23 cellular contexts compared by ENCODE assay signal in genomic region chr12:75699251-75699650, GRCh38.
DNase-seq lines count a peak whose midpoint lies in the region; ATAC-seq, FAIRE-seq and TF ChIP-seq lines count a peak whose summit lies in the region.
"Had no signal": no experiment of that assay in that cellular context is flagged by ENCODE, and none has a peak within 500 bp of the region (broad histone marks: within the 10 kb centered on the region; RNA-seq: fewer than 3 reads in every experiment).

No MANE protein-coding gene starts in this region.

- RAD21 ChIA-PET in HCT116 (lab: Charles Lee; ENCODE audit: low non-redundant PET in 1 of 2, low total read pairs in 2 of 2, uncharacterized antibody in 2 of 2, unreplicated experiment in 2 of 2), result no interaction called here

- no peaks in the 10 kb centered on the region for H3K27me3 Mint-ChIP-seq in nephron (ENCODE audit: low read depth)

- H3K9me2 ChIP-seq in HCT116 (ENCODE audit: insufficient read depth), result no peaks in the 10 kb centered on the region

- no peaks in the 10 kb centered on the region for H3K9me3 ChIP-seq in A549
- H3K9me3 ChIP-seq in HCT116 (ENCODE audit: control insufficient read depth in 1 of 2, insufficient read depth in 1 of 2, low read depth in 1 of 2, low read length in 2 of 2), result no peaks in the 10 kb centered on the region
- H3K9me3 ChIP-seq in K562 (replicated peaks; ENCODE audit: control insufficient read depth, insufficient read depth, low read depth, low read length), result no peaks in the 10 kb centered on the region
- H3K9me3 ChIP-seq: BLaER1 treated with 17β-estradiol and CSF1 and Interleukin-3, amounts not matched to agents 10 nM and 100 nM had no signal

- POLR2A ChIA-PET in A549 (lab: Yijun Ruan, JAX) (interaction anchor here (0.5 kb wide), 1 partner anchor 13 kb away, joined by 3 read pairs; no protein-coding TSS in a partner anchor), HCT116 (lab: Charles Lee) (interaction anchor here (0.9 to 2.7 kb wide), 10 partner anchors 11 to 333 kb away, joined by 3 to 30 read pairs (median 4); partner anchors contain the start of gene PHLDA1), K562 (lab: Yijun Ruan, JAX) (interaction anchor here (0.7 kb wide), 1 partner anchor 133 kb away, joined by 3 read pairs; no protein-coding TSS in a partner anchor)

- peaks cover 29% of the 10 kb centered on the region for H3K4me1 Mint-ChIP-seq in nephron

- in situ Hi-C loops in K562 (cut with MboI), result no loop called here
- in situ Hi-C loops in GM13976 (cut with MboI; ENCODE audit: low sequenced_read_pairs, unreplicated experiment), result no loop called here

- TF ChIP-seq RAD21 in A549 (conservative IDR thresholded peaks at IDR 0.05 in 1 of 2, IDR thresholded peaks at IDR 0.05 in 1 of 2), result no peak
- no peak for TF ChIP-seq RAD21 in HCT116 (IDR thresholded peaks at IDR 0.05; ENCODE audit: low read depth)
- no peak for TF ChIP-seq RAD21 in K562 (CRISPR knock-in tag; conservative IDR thresholded peaks at IDR 0.05 in 1 of 2, IDR thresholded peaks at IDR 0.05 in 1 of 2)

- no peaks in the 10 kb centered on the region for H3K9me1 ChIP-seq in K562 (ENCODE audit: control insufficient read depth, insufficient read depth, low read length)

- H3K36me3 ChIP-seq in HCT116 (ENCODE audit: control insufficient read depth in 1 of 2, insufficient read depth in 2 of 2, low read length in 2 of 2), result no peaks in the 10 kb centered on the region
- no peaks in the 10 kb centered on the region for H3K36me3 ChIP-seq in K562 (ENCODE audit: control insufficient read depth, insufficient read depth, low read length)
- H3K36me3 ChIP-seq: BLaER1 treated with 17β-estradiol and CSF1 and Interleukin-3, amounts not matched to agents 10 nM and 100 nM had no signal

- no peak overlapping the region for H3K4me2 ChIP-seq in A549
- H3K4me2 ChIP-seq in HCT116 (ENCODE audit: low read length), result peak overlapping the region; percentile 60
- no peak overlapping the region for H3K4me2 ChIP-seq in K562 (ENCODE audit: insufficient read depth, low read length)
- H3K4me2 ChIP-seq: BLaER1 treated with 17β-estradiol and CSF1 and Interleukin-3, amounts not matched to agents 10 nM and 100 nM had no signal

- TF ChIP-seq EP300 in A549 (IDR thresholded peaks at IDR 0.05), result no peak
- TF ChIP-seq EP300 in K562 (IDR thresholded peaks at IDR 0.05; ENCODE audit: low read length), result no peak

- peaks cover 2% of the 10 kb centered on the region for H3K9me3 Mint-ChIP-seq in nephron
- H3K9me3 Mint-ChIP-seq: CD8-positive, alpha-beta T cell had no signal

- peak overlapping the region in 2 of 3 experiments; percentile 15 to 61 for H3K27ac Mint-ChIP-seq in nephron
- H3K27ac Mint-ChIP-seq: CD8-positive, alpha-beta T cell had no signal

- ATAC-seq in A549 (no peak), HCT116 (no peak), K562 (no peak)
- ATAC-seq: CD8-positive, alpha-beta T cell; GM12878 had no signal

- intact Hi-C loops in HCT116 (cut with micrococcal nuclease), result no loop called here
- intact Hi-C loops in K562 (cut with micrococcal nuclease), result no loop called here

- BruUV-seq in HCT116 (replicated peaks; lab: Mats Ljungman, UMichigan) (TSS peak; percentile 68), K562 (replicated peaks; lab: Mats Ljungman, UMichigan) (no TSS peak)

- H3K27me3 ChIP-seq in HCT116 (ENCODE audit: insufficient read depth, low read length) (no peaks in the 10 kb centered on the region), K562 (ENCODE audit: control insufficient read depth in 2 of 2, insufficient read depth in 2 of 2, low read length in 2 of 2) (no peaks in the 10 kb centered on the region)
- H3K27me3 ChIP-seq: BLaER1 treated with 17β-estradiol and CSF1 and Interleukin-3, amounts not matched to agents 10 nM and 100 nM had no signal

- no peak overlapping the region for H2AFZ ChIP-seq in HCT116 (ENCODE audit: low read depth, low read length, poor library complexity, severe bottlenecking)
- H2AFZ ChIP-seq in K562 (ENCODE audit: low read depth, low read length), result peak overlapping the region; percentile 86

- peak overlapping the region; percentile 66 for H3K9ac ChIP-seq in HCT116 (ENCODE audit: low read length)
- H3K9ac ChIP-seq in K562 (ENCODE audit: insufficient read depth in 1 of 2, low read depth in 2 of 2, low read length in 2 of 2), result 0 out of 4 replicates have a peak overlapping the region, but pooled peaks of 1 of the 2 experiments have one; percentile 21
- H3K9ac ChIP-seq: BLaER1 treated with 17β-estradiol and CSF1 and Interleukin-3, amounts not matched to agents 10 nM and 100 nM had no signal

- no peak for DNase-seq in A549 (ENCODE audit: low read depth in 1 of 2, low spot score in 1 of 2)
- DNase-seq in HCT116 (ENCODE audit: low read depth, low spot score), result no peak
- DNase-seq in K562 (ENCODE audit: extremely low read depth in 1 of 4, low spot score in 3 of 4), result no peak
- no peak for DNase-seq in effector CD4-positive, alpha-beta T cell
- no peak for DNase-seq in GM13976 (ENCODE audit: low spot score)
- no peak for DNase-seq in NCI-H1930 (lab: John Stamatoyannopoulos, UW)
- DNase-seq in SKM-1 treated with dmso at 0.1 percent for 144 hours (lab: John Stamatoyannopoulos, UW; ENCODE audit: unreplicated experiment), result no peak
- DNase-seq: CD8-positive, alpha-beta T cell; DND-41; GOT3; HCEC 1CT; MM.1S; NCI-H1048; NCI-H1417 treated with DMSO at 0.1 percent for 48 hours; NCI-H2227 treated with DMSO at 0.1 percent for 48 hours; NCI-H524; NCI-H774; NK-92 treated with Interleukin-12 subunit alpha and Interleukin-12 subunit beta, amount 100 ng/mL, for 24 hours; Right ventricle myocardium superior had no signal

- H3K4me1 ChIP-seq in A549 (no peaks in the 10 kb centered on the region), HCT116 (ENCODE audit: control insufficient read depth in 1 of 2, insufficient read depth in 2 of 2, low read length in 2 of 2) (peaks cover 92 to 100% of the 10 kb centered on the region in 2 experiments), K562 (replicated peaks in 1 of 2; ENCODE audit: control insufficient read depth in 2 of 2, insufficient read depth in 2 of 2, low read length in 2 of 2) (peaks cover 0 to 11% of the 10 kb centered on the region in 2 experiments; a peak in 2 of 5 replicates)

- no peaks in the 10 kb centered on the region for H3K36me3 Mint-ChIP-seq in nephron (ENCODE audit: low read depth)
- H3K36me3 Mint-ChIP-seq: CD8-positive, alpha-beta T cell had no signal

- WGBS in A549 (ENCODE audit: missing lambda C conversion rate), result 64% methylated on average over 1 of the region's 1 CpG
- 0% methylated on average over 1 of the region's 1 CpG for WGBS in K562 (ENCODE audit: insufficient coverage, low coverage, missing lambda C conversion rate)

- H3K4me3 Mint-ChIP-seq in nephron, result no peak overlapping the region
- H3K4me3 Mint-ChIP-seq: CD8-positive, alpha-beta T cell had no signal

- FAIRE-seq in A549 (lab: Jason Lieb, UNC) (peak; percentile 46), K562 (lab: Jason Lieb, UNC) (no peak)
- FAIRE-seq: GM12878, RCC 7860 had no signal

- TF ChIP-seq POLR2A in A549 (IDR thresholded peaks at IDR 0.05; ENCODE audit: low read length) (no peak), HCT116 (IDR thresholded peaks at IDR 0.05; ENCODE audit: borderline replicate concordance, extremely low read depth, insufficient read depth, insufficient read length) (peak; percentile 25), K562 (conservative IDR thresholded peaks at IDR 0.05) (no peak)

- H3K4me3 ChIP-seq in A549, result no peak overlapping the region
- no peak overlapping the region for H3K4me3 ChIP-seq in HCT116 (replicated peaks in 1 of 2; ENCODE audit: low read depth in 1 of 2, low read length in 2 of 2)
- H3K4me3 ChIP-seq in K562, result no peak overlapping the region
- H3K4me3 ChIP-seq: BLaER1 treated with 17β-estradiol and CSF1 and Interleukin-3, amounts not matched to agents 10 nM and 100 nM; GM12878 had no signal

- H3K79me2 ChIP-seq in HCT116 (ENCODE audit: insufficient read depth, low read length) (peaks cover 10% of the 10 kb centered on the region), K562 (ENCODE audit: control insufficient read depth, insufficient read depth, low read length) (no peaks in the 10 kb centered on the region)

- no peak for TF ChIP-seq CTCF in A549 (IDR thresholded peaks at IDR 0.05)
- TF ChIP-seq CTCF in HCT116 (IDR thresholded peaks at IDR 0.05 in 2 of 3, conservative IDR thresholded peaks at IDR 0.05 in 1 of 3; ENCODE audit: borderline replicate concordance in 1 of 3, insufficient read depth in 1 of 3, low read depth in 2 of 3, low read length in 2 of 3), result no peak
- TF ChIP-seq CTCF in K562 (IDR thresholded peaks at IDR 0.05 in 2 of 3, conservative IDR thresholded peaks at IDR 0.05 in 1 of 3; ENCODE audit: insufficient read depth in 2 of 3, low read depth in 1 of 3, low read length in 3 of 3), result no peak
- no peak for TF ChIP-seq CTCF in nephron (IDR thresholded peaks at IDR 0.05; ENCODE audit: unreplicated experiment in 3 of 3)
- no peak for TF ChIP-seq CTCF in GM13976 (IDR thresholded peaks at IDR 0.05; ENCODE audit: borderline replicate concordance, control extremely low read depth, extremely low read depth, insufficient read depth, missing control alignments)

- H3K27ac ChIP-seq in A549 (no peak overlapping the region), HCT116 (ENCODE audit: low read depth, low read length) (peak overlapping the region; percentile 100), K562 (ENCODE audit: extremely low read depth, low read depth, low read length) (no peak overlapping the region; the same call in 2 of the 3 replicates)
- H3K27ac ChIP-seq: BLaER1 treated with 17β-estradiol and CSF1 and Interleukin-3, amounts not matched to agents 10 nM and 100 nM had no signal

- H4K20me1 ChIP-seq in HCT116 (ENCODE audit: insufficient read depth), result no peaks in the 10 kb centered on the region
- H4K20me1 ChIP-seq in K562 (replicated peaks; ENCODE audit: control insufficient read depth, insufficient read depth, low read length), result no peaks in the 10 kb centered on the region
- H4K20me1 ChIP-seq: BLaER1 treated with 17β-estradiol and CSF1 and Interleukin-3, amounts not matched to agents 10 nM and 100 nM had no signal

- CTCF ChIA-PET in A549 (lab: Yijun Ruan, JAX) (interaction anchor here (0.7 kb wide), 1 partner anchor 337 kb away, joined by 3 read pairs; no protein-coding TSS in a partner anchor), HCT116 (lab: Charles Lee) (interaction anchor here (1.1 kb wide), 1 partner anchor 26 kb away, joined by 3 read pairs; no protein-coding TSS in a partner anchor), K562 (lab: Yijun Ruan, JAX; ENCODE audit: low intra/inter-chr PET ratio) (no interaction called here)

TF ChIP-seq in A549, 52 proteins besides CTCF, POLR2A, EP300 and RAD21:
- no peak for TF ChIP-seq MYC (IDR thresholded peaks at IDR 0.05; ENCODE audit: borderline replicate concordance, low read length)
- TF ChIP-seq EHF (CRISPR knock-in tag; IDR thresholded peaks at IDR 0.05), result no peak

TF ChIP-seq in HCT116, 20 proteins besides CTCF, POLR2A, EP300 and RAD21:
- TF ChIP-seq SIN3A (IDR thresholded peaks at IDR 0.05; ENCODE audit: low read depth) (peak; percentile 27; the same call in 1 of the 2 replicates), YY1 (IDR thresholded peaks at IDR 0.05; ENCODE audit: extremely low read depth, insufficient replicate concordance, low read depth, low read length) (no peak)
